In genomic region chr10:78301891-78302738, GRCh38 we compare ENCODE assay signal across 9 cellular contexts.
DNase-seq lines count a peak whose midpoint lies in the region; ATAC-seq, FAIRE-seq and TF ChIP-seq lines count a peak whose summit lies in the region.
"Had no signal": no experiment of that assay in that cellular context is flagged by ENCODE, and none has a peak within 500 bp of the region (broad histone marks: within the 10 kb centered on the region; RNA-seq: fewer than 3 reads in every experiment).

No MANE protein-coding gene starts in this region.

- H3K27me3 ChIP-seq in bronchial epithelial cell (ENCODE audit: control insufficient read depth, insufficient read depth, low read length) (peaks cover 6% of the 10 kb centered on the region), mucosa of stomach (ENCODE audit: control insufficient read depth, insufficient read depth, low read length) (no peaks in the 10 kb centered on the region)

- no peak for TF ChIP-seq POLR2A in NB4 (IDR thresholded peaks at IDR 0.05; ENCODE audit: extremely low read depth, insufficient read length)

- ATAC-seq in GM21737 (IDR thresholded peaks at IDR 0.05; ENCODE audit: unreplicated experiment) (no peak), GM18858 (IDR thresholded peaks at IDR 0.05; ENCODE audit: unreplicated experiment) (no peak)

- H3K9ac ChIP-seq in mucosa of stomach (ENCODE audit: low read length): peak overlapping the region; percentile 87

- peak; percentile 85 for FAIRE-seq in bronchial epithelial cell (lab: Jason Lieb, UNC)
- FAIRE-seq: TTC549 had no signal

- peaks cover 14% of the 10 kb centered on the region for H3K4me1 ChIP-seq in mucosa of stomach (ENCODE audit: control insufficient read depth, insufficient read depth, low read length)

- DNase-seq in ELF-1 (ENCODE audit: low read depth, low spot score) (peak; percentile 51), NB4 (ENCODE audit: low read depth) (peak; percentile 28), bronchial epithelial cell (ENCODE audit: low read depth) (peak; percentile 7), HUDEP-2 (lab: John Stamatoyannopoulos, UW; ENCODE audit: unreplicated experiment in 76 of 76) (no peak)
- DNase-seq in stimulated activated naive CD4-positive, alpha-beta T cell treated with Interleukin-2 at 50 U/mL for 16 hours (lab: John Stamatoyannopoulos, UW): no peak

- H3K4me3 ChIP-seq in NB4 (ENCODE audit: low read depth, low read length): peak overlapping the region; percentile 69
- peak overlapping the region; percentile 65 for H3K4me3 ChIP-seq in bronchial epithelial cell (ENCODE audit: low read depth, low read length)
- H3K4me3 ChIP-seq in mucosa of stomach (ENCODE audit: low read length): peak overlapping the region; percentile 82

- H3K9me3 ChIP-seq in mucosa of stomach (ENCODE audit: control insufficient read depth, low read length): no peaks in the 10 kb centered on the region

- TF ChIP-seq CTCF in NB4 (IDR thresholded peaks at IDR 0.05; ENCODE audit: low read depth, low read length) (no peak), bronchial epithelial cell (IDR thresholded peaks at IDR 0.05; ENCODE audit: insufficient read depth, low read length, severe bottlenecking) (no peak)

- H3K36me3 ChIP-seq in bronchial epithelial cell (ENCODE audit: control insufficient read depth, insufficient read depth, low read length) (no peaks in the 10 kb centered on the region), mucosa of stomach (ENCODE audit: control insufficient read depth, insufficient read depth, low read length) (no peaks in the 10 kb centered on the region)

Comparison
In these comparisons a context has a peak if more than half of its experiments do, and no peak if none do; other contexts are left out.
1. DNase-seq: peak in ELF-1 (single experiment), NB4 (single experiment) and bronchial epithelial cell (single experiment); none in HUDEP-2 (0 of 76) and stimulated activated naive CD4-positive, alpha-beta T cell treated with Interleukin-2 at 50 U/mL for 16 hours (single experiment).
2. Peak in every context shown above with its lines, with median percentiles within 50 percentile points of each other: H3K4me3 ChIP-seq.